Comparison of ENCODE assay signal across 1 cellular context in the genomic region with DNA sequence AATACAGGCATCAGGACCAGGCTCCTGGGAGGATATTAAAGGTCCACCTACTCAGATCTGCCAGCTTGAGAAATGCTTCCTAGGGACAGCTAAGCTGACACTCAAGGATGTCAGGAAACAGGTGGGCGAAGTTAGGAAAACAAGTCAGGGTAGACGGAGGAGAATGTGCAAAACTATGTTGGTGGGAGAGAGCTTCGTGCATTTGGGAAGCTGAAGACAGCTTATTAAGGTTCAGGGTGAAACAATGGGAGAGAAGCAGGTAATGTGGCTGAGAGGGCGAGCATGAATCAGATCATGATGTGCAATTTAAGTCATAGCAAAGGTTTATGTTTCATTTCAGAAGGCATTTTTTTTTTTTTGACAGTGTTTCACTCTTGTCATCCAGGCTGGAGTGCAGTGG.
TF ChIP-seq lines count a peak whose summit lies in the region.

No MANE protein-coding gene starts in this region.

TF ChIP-seq in GM23338, 12 proteins besides CTCF, POLR2A, EP300 and RAD21 (continued from another document):
- TF ChIP-seq, protein P1, sequence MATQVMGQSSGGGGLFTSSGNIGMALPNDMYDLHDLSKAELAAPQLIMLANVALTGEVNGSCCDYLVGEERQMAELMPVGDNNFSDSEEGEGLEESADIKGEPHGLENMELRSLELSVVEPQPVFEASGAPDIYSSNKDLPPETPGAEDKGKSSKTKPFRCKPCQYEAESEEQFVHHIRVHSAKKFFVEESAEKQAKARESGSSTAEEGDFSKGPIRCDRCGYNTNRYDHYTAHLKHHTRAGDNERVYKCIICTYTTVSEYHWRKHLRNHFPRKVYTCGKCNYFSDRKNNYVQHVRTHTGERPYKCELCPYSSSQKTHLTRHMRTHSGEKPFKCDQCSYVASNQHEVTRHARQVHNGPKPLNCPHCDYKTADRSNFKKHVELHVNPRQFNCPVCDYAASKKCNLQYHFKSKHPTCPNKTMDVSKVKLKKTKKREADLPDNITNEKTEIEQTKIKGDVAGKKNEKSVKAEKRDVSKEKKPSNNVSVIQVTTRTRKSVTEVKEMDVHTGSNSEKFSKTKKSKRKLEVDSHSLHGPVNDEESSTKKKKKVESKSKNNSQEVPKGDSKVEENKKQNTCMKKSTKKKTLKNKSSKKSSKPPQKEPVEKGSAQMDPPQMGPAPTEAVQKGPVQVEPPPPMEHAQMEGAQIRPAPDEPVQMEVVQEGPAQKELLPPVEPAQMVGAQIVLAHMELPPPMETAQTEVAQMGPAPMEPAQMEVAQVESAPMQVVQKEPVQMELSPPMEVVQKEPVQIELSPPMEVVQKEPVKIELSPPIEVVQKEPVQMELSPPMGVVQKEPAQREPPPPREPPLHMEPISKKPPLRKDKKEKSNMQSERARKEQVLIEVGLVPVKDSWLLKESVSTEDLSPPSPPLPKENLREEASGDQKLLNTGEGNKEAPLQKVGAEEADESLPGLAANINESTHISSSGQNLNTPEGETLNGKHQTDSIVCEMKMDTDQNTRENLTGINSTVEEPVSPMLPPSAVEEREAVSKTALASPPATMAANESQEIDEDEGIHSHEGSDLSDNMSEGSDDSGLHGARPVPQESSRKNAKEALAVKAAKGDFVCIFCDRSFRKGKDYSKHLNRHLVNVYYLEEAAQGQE (IDR thresholded peaks at IDR 0.05; ENCODE audit: unreplicated experiment), result no peak
TF ChIP-seq in GM23338: peak in this region for 0.
